28 cellular contexts compared by ENCODE assay signal in the genomic region with DNA sequence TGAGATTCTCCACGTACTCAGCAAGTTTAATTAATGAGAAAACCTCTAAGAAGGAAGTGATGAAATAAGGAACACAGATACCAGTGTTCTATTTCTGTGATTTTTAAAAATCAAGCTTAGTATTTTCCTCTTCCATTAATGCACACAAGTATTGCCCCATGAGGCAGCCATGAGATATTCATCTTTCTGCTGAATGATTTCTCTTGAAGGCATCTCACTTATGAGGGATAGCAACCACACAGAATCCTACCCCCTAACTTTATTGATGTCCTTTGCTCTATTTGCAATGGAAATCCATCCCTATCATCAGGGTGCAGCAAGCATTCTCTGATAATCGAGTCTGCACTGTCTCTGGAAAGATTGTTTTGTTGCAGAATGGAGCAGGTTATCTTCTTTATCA.
"Had no signal": no experiment of that assay in that cellular context is flagged by ENCODE, and none has a peak within 500 bp of the region (broad histone marks: within the 10 kb centered on the region; RNA-seq: fewer than 3 reads in every experiment).

No MANE protein-coding gene starts in this region.

- H3K4me3 ChIP-seq: breast epithelium, mucosa of descending colon, sigmoid colon, smooth muscle cell, suprapubic skin, tibial artery had no signal

- ATAC-seq: activated CD4-positive, CD25-positive, alpha-beta regulatory T cell treated with anti-CD3 and anti-CD28 coated beads, Interleukin-2, amount 50 U/mL, for 24 hours; esophagus mucosa; left ventricle myocardium superior; mucosa of descending colon; natural killer cell treated with Interleukin-12 subunit alpha and Interleukin-12 subunit beta and Interleukin-15 and Interleukin-18, amount 100 ng/mL, for 72 hours had no signal

- H3K27me3 ChIP-seq: breast epithelium, sigmoid colon, suprapubic skin, tibial artery had no signal

- H3K4me1 ChIP-seq: breast epithelium, sigmoid colon, suprapubic skin, tibial artery had no signal

- H3K9me3 Mint-ChIP-seq: activated naive CD4-positive, alpha-beta T cell treated with anti-CD3 and anti-CD28 coated beads, Interleukin-2, amount 10 ng/mL, durations not matched to agents 7 days and 5 days; endodermal cell had no signal

- H3K36me3 ChIP-seq: breast epithelium, sigmoid colon, suprapubic skin, WERI-Rb-1 had no signal

- H3K4me2 ChIP-seq: smooth muscle cell had no signal

- DNase-seq: activated CD4-positive, alpha-beta T cell treated with anti-CD3 and anti-CD28 coated beads for 48 hours; activated CD4-positive, alpha-beta T cell treated with anti-CD3 and anti-CD28 coated beads, Interleukin-2, amount 50 U/mL, for 48 hours; activated CD8-positive, alpha-beta memory T cell treated with anti-CD3 and anti-CD28 coated beads for 24 hours; activated CD8-positive, alpha-beta memory T cell treated with anti-CD3 and anti-CD28 coated beads, Interleukin-2, amount 50 U/mL, for 4 hours; activated gamma-delta T cell; activated naive CD4-positive, alpha-beta T cell treated with anti-CD3 and anti-CD28 coated beads, Interleukin-2, amount 10 ng/mL, durations not matched to agents 7 days and 5 days; activated naive CD8-positive, alpha-beta T cell treated with anti-CD3 and anti-CD28 coated beads, Interleukin-2, amount 10 ng/mL, durations not matched to agents 7 days and 5 days; activated T-cell treated with anti-CD3 and anti-CD28 coated beads, Interleukin-2, amount 50 U/mL, for 1 hour; endodermal cell; islet precursor cell; left ventricle myocardium superior; mucosa of descending colon; sigmoid colon; stimulated activated CD4-positive, alpha-beta T cell treated with anti-CD3 and anti-CD28 coated beads, Interleukin-15, amount 100 ng/mL, for 24 hours; stimulated activated CD4-positive, alpha-beta T cell treated with anti-CD3 and anti-CD28 coated beads, Interleukin-2, amount 100 ng/mL, for 24 hours; stimulated activated naive CD4-positive, alpha-beta T cell; T-helper 9 cell; tibial artery; WERI-Rb-1 had no signal

- H3K4me1 Mint-ChIP-seq: activated naive CD8-positive, alpha-beta T cell treated with anti-CD3 and anti-CD28 coated beads, Interleukin-2, amount 10 ng/mL, durations not matched to agents 7 days and 5 days; central memory CD8-positive, alpha-beta T cell had no signal

- H3K9me3 ChIP-seq: mucosa of descending colon, sigmoid colon had no signal

- H3K36me3 Mint-ChIP-seq: activated naive CD4-positive, alpha-beta T cell treated with anti-CD3 and anti-CD28 coated beads, Interleukin-2, amount 10 ng/mL, durations not matched to agents 7 days and 5 days; activated naive CD8-positive, alpha-beta T cell treated with anti-CD3 and anti-CD28 coated beads, Interleukin-2, amount 10 ng/mL, durations not matched to agents 7 days and 5 days; natural killer cell treated with Interleukin-12 subunit alpha and Interleukin-12 subunit beta and Interleukin-15 and Interleukin-18, amount 100 ng/mL, for 72 hours had no signal

- H3K27ac Mint-ChIP-seq: activated naive CD4-positive, alpha-beta T cell treated with anti-CD3 and anti-CD28 coated beads, Interleukin-2, amount 10 ng/mL, durations not matched to agents 7 days and 5 days; activated naive CD8-positive, alpha-beta T cell treated with anti-CD3 and anti-CD28 coated beads, Interleukin-2, amount 10 ng/mL, durations not matched to agents 7 days and 5 days; activated T-helper 1 cell treated with anti-CD3 and anti-CD28 coated beads, Interleukin-12 subunit alpha, Interleukin-12 subunit beta, Interleukin-2, Interleukin-4 antibody, amounts not matched to agents 30 ng/mL and 10 ng/mL and 1 ng/mL, durations not matched to agents 14 hours and 24 hours and 36 hours; dendritic cell treated with granulocyte-macrophage colony-stimulating factor and Interleukin-4, amounts not matched to agents 40 ng/mL and 50 ng/mL, for 4 days; endodermal cell; natural killer cell treated with Interleukin-12 subunit alpha and Interleukin-12 subunit beta and Interleukin-15 and Interleukin-18, amount 100 ng/mL, for 72 hours had no signal

- H3K27me3 Mint-ChIP-seq: activated naive CD4-positive, alpha-beta T cell treated with anti-CD3 and anti-CD28 coated beads, Interleukin-2, amount 10 ng/mL, durations not matched to agents 7 days and 5 days; activated naive CD8-positive, alpha-beta T cell treated with anti-CD3 and anti-CD28 coated beads, Interleukin-2, amount 10 ng/mL, durations not matched to agents 7 days and 5 days; central memory CD8-positive, alpha-beta T cell; dendritic cell treated with granulocyte-macrophage colony-stimulating factor and Interleukin-4, amounts not matched to agents 40 ng/mL and 50 ng/mL, for 4 days; natural killer cell treated with Interleukin-12 subunit alpha and Interleukin-12 subunit beta and Interleukin-15 and Interleukin-18, amount 100 ng/mL, for 72 hours had no signal

- H3K4me3 Mint-ChIP-seq: activated naive CD4-positive, alpha-beta T cell treated with anti-CD3 and anti-CD28 coated beads, Interleukin-2, amount 10 ng/mL, durations not matched to agents 7 days and 5 days; activated naive CD8-positive, alpha-beta T cell treated with anti-CD3 and anti-CD28 coated beads, Interleukin-2, amount 10 ng/mL, durations not matched to agents 7 days and 5 days; activated T-helper 1 cell treated with anti-CD3 and anti-CD28 coated beads, Interleukin-12 subunit alpha, Interleukin-12 subunit beta, Interleukin-2, Interleukin-4 antibody, amounts not matched to agents 30 ng/mL and 10 ng/mL and 1 ng/mL, durations not matched to agents 14 hours and 24 hours and 36 hours; central memory CD8-positive, alpha-beta T cell; dendritic cell treated with granulocyte-macrophage colony-stimulating factor and Interleukin-4, amounts not matched to agents 40 ng/mL and 50 ng/mL, for 4 days; endodermal cell; natural killer cell treated with Interleukin-12 subunit alpha and Interleukin-12 subunit beta and Interleukin-15 and Interleukin-18, amount 100 ng/mL, for 72 hours had no signal

- H3K27ac ChIP-seq: breast epithelium, sigmoid colon, suprapubic skin, tibial artery, WERI-Rb-1 had no signal
